In genomic region chr15:43886558-43886957, GRCh38 we compare ENCODE assay signal across 20 cellular contexts. TPM values are rescaled to one million over a fixed set of nuclear protein-coding genes. Genes with fewer than 3 reads are reported as not detected.
DNase-seq lines count a peak whose midpoint lies in the region; ATAC-seq, FAIRE-seq and TF ChIP-seq lines count a peak whose summit lies in the region.
"Had no signal": no experiment of that assay in that cellular context is flagged by ENCODE, and none has a peak within 500 bp of the region (broad histone marks: within the 10 kb centered on the region; RNA-seq: fewer than 3 reads in every experiment).

No MANE protein-coding gene starts in this region.

- H3K4me3 ChIP-seq in right atrium auricular region: no peak overlapping the region
- no peak overlapping the region for H3K4me3 ChIP-seq in bronchial epithelial cell (ENCODE audit: low read depth, low read length)
- H3K4me3 ChIP-seq in left ventricle myocardium inferior: no peak overlapping the region
- H3K4me3 ChIP-seq: A549 had no signal

- ATAC-seq in Right ventricle myocardium inferior (peak; percentile 25), HG02623 (IDR thresholded peaks at IDR 0.05; ENCODE audit: unreplicated experiment) (no peak)
- ATAC-seq: A549, Panc1 had no signal

- DNase-seq in Right ventricle myocardium inferior (ENCODE audit: missing footprints) (no peak), right atrium auricular region (ENCODE audit: low spot score) (no peak), bronchial epithelial cell (ENCODE audit: low read depth) (no peak), left ventricle myocardium inferior (peak; percentile 36), DMS114 treated with DMSO at 0.1 percent for 48 hours (lab: John Stamatoyannopoulos, UW; ENCODE audit: unreplicated experiment) (no peak), SHP77 (lab: John Stamatoyannopoulos, UW) (no peak)
- DNase-seq: DMS53, GF-D8, Kasumi-1, NCI-H1694, NCI-H2081, NCI-H2171, NCI-H345, NCI-H524, NCI-H82 had no signal

- H3K4me1 ChIP-seq in right atrium auricular region: peaks cover 0 to 8% of the 10 kb centered on the region in 2 donors
- peaks cover 34% of the 10 kb centered on the region for H3K4me1 ChIP-seq in left ventricle myocardium inferior
- H3K4me1 ChIP-seq: A549 had no signal

- H3K27ac ChIP-seq in right atrium auricular region: no peak overlapping the region
- no peak overlapping the region for H3K27ac ChIP-seq in left ventricle myocardium inferior (replicated peaks)
- H3K27ac ChIP-seq: A549 had no signal

- H3K36me3 ChIP-seq in right atrium auricular region: no peaks in the 10 kb centered on the region
- no peaks in the 10 kb centered on the region for H3K36me3 ChIP-seq in bronchial epithelial cell (ENCODE audit: control insufficient read depth, insufficient read depth, low read length)
- no peaks in the 10 kb centered on the region for H3K36me3 ChIP-seq in left ventricle myocardium inferior

- intact Hi-C loops in Right ventricle myocardium inferior (cut with DNase I) (no loop called here), left ventricle myocardium inferior (cut with micrococcal nuclease) (no loop called here)

- no peak for TF ChIP-seq CTCF in right atrium auricular region (IDR thresholded peaks at IDR 0.05)
- TF ChIP-seq CTCF in bronchial epithelial cell (IDR thresholded peaks at IDR 0.05; ENCODE audit: insufficient read depth, low read length, severe bottlenecking): no peak
- TF ChIP-seq CTCF in left ventricle myocardium inferior (IDR thresholded peaks at IDR 0.05; ENCODE audit: borderline replicate concordance): no peak

- peak; percentile 7 for FAIRE-seq in bronchial epithelial cell (lab: Jason Lieb, UNC)
- FAIRE-seq: A549, GM19239, H1 had no signal

- no peaks in the 10 kb centered on the region for H3K27me3 ChIP-seq in right atrium auricular region
- no peaks in the 10 kb centered on the region for H3K27me3 ChIP-seq in bronchial epithelial cell (ENCODE audit: control insufficient read depth, insufficient read depth, low read length)
- H3K27me3 ChIP-seq in left ventricle myocardium inferior (ENCODE audit: low read depth): no peaks in the 10 kb centered on the region

- H3K9me3 ChIP-seq in right atrium auricular region: no peaks in the 10 kb centered on the region
- H3K9me3 ChIP-seq in left ventricle myocardium inferior (replicated peaks): no peaks in the 10 kb centered on the region
- H3K9me3 ChIP-seq: A549 had no signal

RNA-seq across cellular contexts. Expression of gene WDR76, which starts 59.8 kb away (rescaled TPM):
- total RNA-seq in Right ventricle myocardium inferior (2.1 TPM), right atrium auricular region (1 to 10 TPM; 1.7 to 3.7 TPM), bronchial epithelial cell (1.2 and 2.1 TPM in 2 replicates), left ventricle myocardium inferior (1.8 TPM)
